In genomic region chr3:195583831-195584542, GRCh38 we compare ENCODE assay signal across 1 cellular context.
TF ChIP-seq lines count a peak whose summit lies in the region.

Gene APOD (minus strand): TSS chr3:195583940. CDS start chr3:195579461, 4,479 bp downstream.

TF ChIP-seq in SK-N-SH, 30 proteins besides CTCF, POLR2A, EP300 and RAD21 (continued from another document):
- TF ChIP-seq ZBTB33 (IDR thresholded peaks at IDR 0.05; ENCODE audit: borderline replicate concordance, low read depth): no peak
- no peak for TF ChIP-seq IRF3 (IDR thresholded peaks at IDR 0.05; ENCODE audit: low read depth, low read length)
- TF ChIP-seq FOXJ3 (CRISPR knock-in tag; IDR thresholded peaks at IDR 0.05): no peak
- no peak for TF ChIP-seq ELF1 (IDR thresholded peaks at IDR 0.05)
- TF ChIP-seq TAF1 (IDR thresholded peaks at IDR 0.05; ENCODE audit: borderline replicate concordance, low read depth, low read length): no peak
- no peak for TF ChIP-seq PBX3 (IDR thresholded peaks at IDR 0.05)
TF ChIP-seq in SK-N-SH: peak in this region for 0.
